Comparison of ENCODE assay signal across 10 cellular contexts in the genomic region with DNA sequence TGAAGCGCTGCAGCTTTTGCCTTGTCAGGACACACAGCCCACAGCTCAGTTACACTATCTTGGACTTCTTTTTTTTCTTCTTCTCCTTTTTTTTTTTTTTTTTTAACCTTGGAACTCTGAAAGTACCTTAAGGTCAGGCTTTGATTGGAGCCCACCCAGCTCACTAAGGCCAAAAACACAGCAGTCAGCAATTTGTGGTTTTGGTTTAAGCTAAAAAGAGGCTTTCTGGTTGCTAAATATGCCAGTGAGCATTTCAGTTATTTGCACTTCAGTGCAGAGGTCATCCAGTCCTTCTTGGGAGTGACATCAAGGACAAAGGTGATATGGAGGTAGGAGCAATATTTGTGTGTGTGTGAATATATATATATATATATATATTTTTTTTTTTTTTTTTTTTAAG. TPM values are rescaled to one million over a fixed set of nuclear protein-coding genes. Genes with fewer than 3 reads are reported as not detected.
DNase-seq lines count a peak whose midpoint lies in the region; ATAC-seq and TF ChIP-seq lines count a peak whose summit lies in the region.
"Had no signal": no experiment of that assay in that cellular context is flagged by ENCODE, and none has a peak within 500 bp of the region (broad histone marks: within the 10 kb centered on the region; RNA-seq: fewer than 3 reads in every experiment).

No MANE protein-coding gene starts in this region.

- H3K36me3 Mint-ChIP-seq in CD4-positive, alpha-beta memory T cell: peaks cover 0 to 1% of the 10 kb centered on the region in 2 donors
- H3K36me3 Mint-ChIP-seq in neural crest cell (ENCODE audit: low read depth): no peaks in the 10 kb centered on the region

- no peaks in the 10 kb centered on the region for H3K36me3 ChIP-seq in CD4-positive, alpha-beta memory T cell (ENCODE audit: insufficient read depth, low read length)
- peaks cover under 1% of the 10 kb centered on the region for H3K36me3 ChIP-seq in adipocyte (ENCODE audit: control insufficient read depth, insufficient read depth, low read length, severe bottlenecking)
- H3K36me3 ChIP-seq: ovary had no signal

- in situ Hi-C loops in KBM-7 (cut with MboI; ENCODE audit: low pct_unique_long_range_greater_than_20kb, low sequenced_read_pairs): no loop called here

- no peak overlapping the region for H3K4me3 ChIP-seq in CD4-positive, alpha-beta memory T cell (ENCODE audit: low read length in 2 of 2)
- H3K4me3 ChIP-seq in adipocyte (ENCODE audit: low read length): peak overlapping the region; percentile 35
- H3K4me3 ChIP-seq: ovary had no signal

- peak overlapping the region; percentile 37 to 89 (median 71) for H3K27ac Mint-ChIP-seq in CD4-positive, alpha-beta memory T cell
- H3K27ac Mint-ChIP-seq in neural crest cell (ENCODE audit: unreplicated experiment): no peak overlapping the region

- no peak for TF ChIP-seq CTCF in neural crest cell (conservative IDR thresholded peaks at IDR 0.05)

- H3K9ac ChIP-seq in adipocyte (ENCODE audit: low read length): peak overlapping the region; percentile 41
- H3K9ac ChIP-seq: SK-N-SH had no signal

- no peaks in the 10 kb centered on the region for H3K27me3 Mint-ChIP-seq in CD4-positive, alpha-beta memory T cell
- H3K27me3 Mint-ChIP-seq in neural crest cell (ENCODE audit: low read depth): no peaks in the 10 kb centered on the region

- H3K4me3 Mint-ChIP-seq in CD4-positive, alpha-beta memory T cell: peak overlapping the region; percentile 58 to 94 (median 70)
- H3K4me3 Mint-ChIP-seq in neural crest cell: peak overlapping the region; percentile 41

- no peaks in the 10 kb centered on the region for H3K9me3 ChIP-seq in CD4-positive, alpha-beta memory T cell (ENCODE audit: control insufficient read depth in 1 of 2, low read length in 2 of 2)
- H3K9me3 ChIP-seq in adipocyte (ENCODE audit: control insufficient read depth, low read length): no peaks in the 10 kb centered on the region
- H3K9me3 ChIP-seq: ovary, SK-N-SH had no signal

- ATAC-seq in HG03460 (IDR thresholded peaks at IDR 0.05; ENCODE audit: unreplicated experiment): no peak
- no peak for ATAC-seq in HG03095 (IDR thresholded peaks at IDR 0.05; ENCODE audit: unreplicated experiment)
- ATAC-seq in GM18867 (IDR thresholded peaks at IDR 0.05; ENCODE audit: unreplicated experiment): no peak

- POLR2A ChIA-PET in CD4-positive, alpha-beta memory T cell (lab: Charles Lee; ENCODE audit: partially characterized antibody): interaction anchor here (0.6 to 4.3 kb wide), 5 partner anchors 13 to 646 kb away, joined by 3 to 93 read pairs (median 10); a partner anchor contains a TSS

- no peak for DNase-seq in CD4-positive, alpha-beta memory T cell
- DNase-seq in KBM-7 (peak; percentile 67), adipocyte (ENCODE audit: low read depth) (no peak), neural crest cell (ENCODE audit: low read depth, low spot score) (no peak)
- DNase-seq: effector CD8-positive, alpha-beta T cell; SK-N-SH had no signal

- peaks cover 25 to 57% (median 38%) of the 10 kb centered on the region in 4 donors for H3K4me1 Mint-ChIP-seq in CD4-positive, alpha-beta memory T cell
- peaks cover 21% of the 10 kb centered on the region for H3K4me1 Mint-ChIP-seq in neural crest cell

- H3K27ac ChIP-seq in CD4-positive, alpha-beta memory T cell (ENCODE audit: low read depth, low read length): no peak overlapping the region
- H3K27ac ChIP-seq: ovary had no signal

- intact Hi-C loops in CD4-positive, alpha-beta memory T cell (cut with micrococcal nuclease): loop anchor here (5.0 kb wide), 3 partner anchors 110 to 180 kb away; a partner anchor contains a TSS

- peaks cover 39% of the 10 kb centered on the region for H3K4me1 ChIP-seq in CD4-positive, alpha-beta memory T cell (ENCODE audit: insufficient read depth, low read length)
- H3K4me1 ChIP-seq in adipocyte (ENCODE audit: control insufficient read depth, insufficient read depth, low read length): peaks cover 18% of the 10 kb centered on the region

- no peaks in the 10 kb centered on the region for H3K9me3 Mint-ChIP-seq in CD4-positive, alpha-beta memory T cell
- no peaks in the 10 kb centered on the region for H3K9me3 Mint-ChIP-seq in neural crest cell

- CTCF ChIA-PET in CD4-positive, alpha-beta memory T cell (lab: Charles Lee; ENCODE audit: partially characterized antibody): interaction anchor here (0.6 to 3.8 kb wide), 9 partner anchors 12 to 643 kb away, joined by 3 to 45 read pairs (median 5); a partner anchor contains a TSS

- no peaks in the 10 kb centered on the region for H3K27me3 ChIP-seq in CD4-positive, alpha-beta memory T cell (ENCODE audit: insufficient read depth, low read length)
- no peaks in the 10 kb centered on the region for H3K27me3 ChIP-seq in adipocyte (replicated peaks; ENCODE audit: control insufficient read depth, insufficient read depth, low read length)
- H3K27me3 ChIP-seq: ovary had no signal

RNA-seq across cellular contexts. Expression of a gene that starts 1.7 kb away (rescaled TPM):
- total RNA-seq in CD4-positive, alpha-beta memory T cell: 10 to 100 TPM; 12.7 to 19.2 TPM
- polyA plus RNA-seq in CD4-positive, alpha-beta memory T cell: 10 to 100 TPM; 21.9 to 67.6 TPM
- total RNA-seq in neural crest cell: 5.7 and 6.5 TPM in 2 replicates

RNA-seq across cellular contexts. Expression of a gene that starts 21.7 kb away (rescaled TPM):
- total RNA-seq in CD4-positive, alpha-beta memory T cell: 100 to 1,000 TPM; 141 to 149 TPM
- 100 to 1,000 TPM; 109 to 153 TPM for polyA plus RNA-seq in CD4-positive, alpha-beta memory T cell
- total RNA-seq in neural crest cell: 91.7 and 101 TPM in 2 replicates

RNA-seq across cellular contexts. Expression of a gene that starts 49.3 kb away (rescaled TPM):
- 10 to 100 TPM; 41.7 to 45.0 TPM for total RNA-seq in CD4-positive, alpha-beta memory T cell
- 10 to 100 TPM; 11.2 to 16.1 TPM for polyA plus RNA-seq in CD4-positive, alpha-beta memory T cell
- 47.6 and 49.6 TPM in 2 replicates for total RNA-seq in neural crest cell
